ENCODE assay signal across 29 cellular contexts in the genomic region with DNA sequence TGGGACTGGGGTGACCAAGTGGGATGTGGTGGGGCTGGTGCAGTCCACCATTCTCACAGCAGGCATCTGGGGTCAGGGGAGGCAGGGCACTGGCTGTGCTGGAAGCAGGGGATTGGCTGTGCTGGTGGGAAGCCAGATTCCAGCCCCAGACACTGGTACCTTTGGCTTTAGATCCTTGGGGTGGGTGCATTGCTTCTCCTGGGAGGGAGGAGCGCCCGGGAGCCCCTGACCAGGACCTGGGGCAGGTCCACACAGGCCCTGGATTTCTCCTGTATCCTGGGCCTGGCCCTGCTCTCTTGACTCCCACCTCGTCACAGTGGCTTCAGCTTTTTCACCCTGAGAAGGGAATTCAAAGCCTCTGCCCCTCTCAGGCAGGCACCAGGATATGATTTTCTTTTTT. TPM values are rescaled to one million over a fixed set of nuclear protein-coding genes. Genes with fewer than 3 reads are reported as not detected.
A peak's percentile ranks its signal among the peaks of the same experiment; 100 is the strongest.
DNase-seq lines count a peak whose midpoint lies in the region; ATAC-seq, FAIRE-seq and TF ChIP-seq lines count a peak whose summit lies in the region.
"Had no signal": no experiment of that assay in that cellular context is flagged by ENCODE, and none has a peak within 500 bp of the region (broad histone marks: within the 10 kb centered on the region; RNA-seq: fewer than 3 reads in every experiment).

No MANE protein-coding gene starts in this region.

- H3K4me1 ChIP-seq in heart left ventricle (peaks cover 8 to 61% (median 42%) of the 10 kb centered on the region in 12 donors), keratinocyte (ENCODE audit: control insufficient read depth, extremely low read depth, insufficient read depth, low read length) (peaks cover 34% of the 10 kb centered on the region), vagina (peaks cover 37% of the 10 kb centered on the region)

- H3K9me1 ChIP-seq in keratinocyte (ENCODE audit: control insufficient read depth, extremely low read depth, insufficient read depth, low read length): no peaks in the 10 kb centered on the region

- H3K9me3 ChIP-seq in heart left ventricle (no peaks in the 10 kb centered on the region), keratinocyte (ENCODE audit: control insufficient read depth, low read depth, low read length) (no peaks in the 10 kb centered on the region), vagina (no peaks in the 10 kb centered on the region)
- H3K9me3 ChIP-seq: ovary had no signal

- H2AFZ ChIP-seq in keratinocyte (ENCODE audit: control insufficient read depth, low read length): no peak overlapping the region

- no peak for ATAC-seq in heart left ventricle
- ATAC-seq in Right ventricle myocardium inferior: no peak
- no peak for ATAC-seq in GM18502 (IDR thresholded peaks at IDR 0.05; ENCODE audit: poor library complexity, unreplicated experiment)
- ATAC-seq in GM21390 (IDR thresholded peaks at IDR 0.05; ENCODE audit: unreplicated experiment): no peak
- no peak for ATAC-seq in HG02973 (IDR thresholded peaks at IDR 0.05; ENCODE audit: unreplicated experiment)
- ATAC-seq: CD8-positive, alpha-beta T cell; natural killer cell had no signal

- intact Hi-C loops in heart left ventricle (cut with DNase I): loop anchor here in 4 of 10 donors (5.0 kb wide), 2 partner anchors 37 to 77 kb away; a partner anchor contains a TSS
- intact Hi-C loops in Right ventricle myocardium inferior (cut with DNase I): loop anchor here (5.0 kb wide), 2 partner anchors 37 to 77 kb away; a partner anchor contains a TSS
- intact Hi-C loops in vagina (cut with DNase I): no loop called here

- H3K27ac ChIP-seq in heart left ventricle (peak overlapping the region; percentile 59 to 93 (median 74)), cingulate gyrus (ENCODE audit: low read depth, low read length) (peak overlapping the region; percentile 47), keratinocyte (ENCODE audit: control insufficient read depth, insufficient read depth, low read length) (peak overlapping the region; percentile 56), vagina (peak overlapping the region; percentile 51)

- WGBS in heart left ventricle, 4 donors: 79 to 89% (median 82%) methylated on average over 3 of the region's 3 CpGs

- no peak for FAIRE-seq in keratinocyte (lab: Jason Lieb, UNC)
- FAIRE-seq: frontal cortex, G401.6, GM18507 had no signal

- peak overlapping the region; percentile 59 for H3K4me2 ChIP-seq in keratinocyte (ENCODE audit: control insufficient read depth, extremely low read depth, insufficient read depth, low read depth, low read length)

- H4K20me1 ChIP-seq in keratinocyte (ENCODE audit: control insufficient read depth, extremely low read depth, insufficient read depth, low read length): no peaks in the 10 kb centered on the region

- peak overlapping the region; percentile 46 for H3K9ac ChIP-seq in keratinocyte (ENCODE audit: control insufficient read depth, extremely low read depth, insufficient read depth, low read length)

- H3K36me3 ChIP-seq in heart left ventricle (no peaks in the 10 kb centered on the region), keratinocyte (ENCODE audit: control insufficient read depth in 2 of 2, extremely low read depth in 1 of 2, insufficient read depth in 2 of 2, low read length in 2 of 2) (no peaks in the 10 kb centered on the region), vagina (no peaks in the 10 kb centered on the region)
- H3K36me3 ChIP-seq: ovary had no signal

- H3K4me3 ChIP-seq in heart left ventricle (no peak overlapping the region), keratinocyte (ENCODE audit: control insufficient read depth in 2 of 3, extremely low read depth in 1 of 3, insufficient read depth in 2 of 3, low read depth in 1 of 3, low read length in 3 of 3) (no peak overlapping the region), vagina (no peak overlapping the region)
- H3K4me3 ChIP-seq: ovary had no signal

- TF ChIP-seq CTCF in heart left ventricle (IDR thresholded peaks at IDR 0.05) (no peak), keratinocyte (optimal IDR thresholded peaks at IDR 0.05 in 1 of 3, IDR thresholded peaks at IDR 0.05 in 1 of 3, conservative IDR thresholded peaks at IDR 0.05 in 1 of 3; ENCODE audit: extremely low read depth in 1 of 3, insufficient read depth in 2 of 3, low read length in 3 of 3) (no peak), vagina (IDR thresholded peaks at IDR 0.05) (no peak)

- dilution Hi-C loops in keratinocyte (cut with MboI; ENCODE audit: extremely low pct_ligation_motif_present, low sequenced_read_pairs): no loop called here

- H3K27me3 ChIP-seq in heart left ventricle (no peaks in the 10 kb centered on the region), keratinocyte (ENCODE audit: control insufficient read depth, extremely low read depth, insufficient read depth, low read length) (no peaks in the 10 kb centered on the region), vagina (no peaks in the 10 kb centered on the region)
- H3K27me3 ChIP-seq: ovary had no signal

- DNase-seq in heart left ventricle: no peak
- no peak for DNase-seq in Right ventricle myocardium inferior (ENCODE audit: missing footprints)
- no peak for DNase-seq in keratinocyte (ENCODE audit: low read depth, low spot score)
- no peak for DNase-seq in vagina (ENCODE audit: extremely low spot score in 2 of 2)
- DNase-seq: 8988T; activated naive CD4-positive, alpha-beta T cell treated with anti-CD3 and anti-CD28 coated beads, Interleukin-2, amount 10 ng/mL, durations not matched to agents 7 days and 5 days; CD8-positive, alpha-beta T cell; effector CD4-positive, alpha-beta T cell; GOT3; hippocampal formation; immature natural killer cell; Kasumi-1; natural killer cell; NCI-H1092; NCI-H187 treated with DMSO at 0.1 percent for 48 hours; NCI-H774; stimulated activated CD4-positive, alpha-beta T cell treated with anti-CD3 and anti-CD28 coated beads, Interleukin-12 subunit alpha, Interleukin-12 subunit beta, amount 100 ng/mL, for 4 hours; stimulated activated CD4-positive, alpha-beta T cell treated with anti-CD3 and anti-CD28 coated beads, Interleukin-4, amount 100 ng/mL, for 24 hours; stimulated activated naive CD4-positive, alpha-beta T cell; T-helper 9 cell; trophoblast cell had no signal

- H3K79me2 ChIP-seq in keratinocyte (ENCODE audit: control insufficient read depth, insufficient read depth, low read length): peaks cover 19% of the 10 kb centered on the region

- TF ChIP-seq POLR2A in heart left ventricle (IDR thresholded peaks at IDR 0.05) (no peak), vagina (IDR thresholded peaks at IDR 0.05) (no peak)

RNA-seq across cellular contexts. Expression of a gene that starts 38.5 kb away (rescaled TPM):
- total RNA-seq in heart left ventricle: 10 to 100 TPM; 30.6 to 88.5 (median 59.8) TPM
- 100 to 1,000 TPM in 1 of 2 donors, 10 to 100 TPM in 1; 66.1 to 168 TPM for polyA plus RNA-seq in heart left ventricle
- 45.1 TPM for total RNA-seq in Right ventricle myocardium inferior
- polyA plus RNA-seq in keratinocyte: 23.2 to 38.9 TPM (median 24.6 TPM) in 3 replicates
- 4.4 TPM for polyA plus RNA-seq in keratinocyte (2011; ENCODE audit: low read depth)
- 28.3 and 29.2 TPM in 2 replicates for polyA plus RNA-seq in keratinocyte (2011; cell fraction: cytosol; rRNA removed)
- polyA plus RNA-seq in keratinocyte (2011; cell fraction: nucleus; rRNA removed): 17.5 and 18.9 TPM in 2 replicates
- polyA plus RNA-seq in keratinocyte (2012; ENCODE audit: low replicate concordance): 11.6 and 27.8 TPM in 2 replicates
- 11.4 to 49.8 TPM (median 17.7 TPM) in 3 replicates for polyA minus RNA-seq in keratinocyte
- polyA minus RNA-seq in keratinocyte (2011; cell fraction: cytosol; rRNA and poly(A)+ RNA removed): 13.0 TPM
- polyA minus RNA-seq in keratinocyte (2011; cell fraction: nucleus; rRNA and poly(A)+ RNA removed): 5.6 and 9.4 TPM in 2 replicates
- total RNA-seq in vagina: 41.5 TPM
